ENCODE assay signal across 1 cellular context in the genomic region with DNA sequence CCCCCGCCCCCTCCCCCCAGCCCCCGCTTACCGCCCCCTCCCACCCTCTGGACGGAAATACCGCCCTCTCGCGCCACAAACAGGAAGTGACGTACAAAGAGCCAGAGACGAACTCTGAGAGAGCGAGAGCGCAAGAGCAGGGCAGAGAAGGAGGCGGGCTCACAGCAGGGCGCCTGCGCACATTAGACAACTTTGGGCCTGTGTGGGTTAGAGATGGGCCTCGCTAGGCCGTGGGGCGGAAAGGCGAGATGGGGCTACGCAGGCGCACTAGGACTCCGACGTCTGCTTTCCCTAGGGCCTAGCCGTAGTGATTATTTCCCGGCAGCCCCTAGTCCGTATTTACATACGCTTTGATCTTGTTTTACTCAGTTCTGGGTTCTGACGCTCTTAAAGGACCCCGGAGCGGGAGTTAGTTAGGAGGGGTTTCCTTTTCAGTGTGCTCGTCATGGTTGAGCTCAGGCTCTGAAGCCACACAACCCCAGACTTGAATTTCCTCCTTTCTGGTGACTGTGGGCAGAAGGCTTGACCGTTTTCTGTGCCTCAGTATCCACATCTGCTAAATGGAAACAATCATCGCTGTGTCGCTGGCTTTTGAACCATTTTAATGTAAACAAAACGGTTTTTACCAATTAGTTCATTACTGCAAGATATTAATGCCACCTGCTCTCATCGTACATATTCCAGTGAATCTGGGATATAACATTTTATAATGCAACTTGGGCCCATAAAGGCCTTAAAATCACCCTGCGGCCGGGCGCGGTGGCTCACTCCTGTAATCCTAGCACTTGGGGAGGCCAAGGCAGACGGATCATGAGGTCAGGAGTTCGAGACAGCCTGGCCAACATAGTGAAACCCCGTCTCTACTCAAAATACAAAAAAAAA.
TF ChIP-seq lines count a peak whose summit lies in the region.

No MANE protein-coding gene starts in this region.

TF ChIP-seq in K562, 482 proteins besides CTCF, POLR2A, EP300 and RAD21 (continued from another document):
- TF ChIP-seq, protein P1, sequence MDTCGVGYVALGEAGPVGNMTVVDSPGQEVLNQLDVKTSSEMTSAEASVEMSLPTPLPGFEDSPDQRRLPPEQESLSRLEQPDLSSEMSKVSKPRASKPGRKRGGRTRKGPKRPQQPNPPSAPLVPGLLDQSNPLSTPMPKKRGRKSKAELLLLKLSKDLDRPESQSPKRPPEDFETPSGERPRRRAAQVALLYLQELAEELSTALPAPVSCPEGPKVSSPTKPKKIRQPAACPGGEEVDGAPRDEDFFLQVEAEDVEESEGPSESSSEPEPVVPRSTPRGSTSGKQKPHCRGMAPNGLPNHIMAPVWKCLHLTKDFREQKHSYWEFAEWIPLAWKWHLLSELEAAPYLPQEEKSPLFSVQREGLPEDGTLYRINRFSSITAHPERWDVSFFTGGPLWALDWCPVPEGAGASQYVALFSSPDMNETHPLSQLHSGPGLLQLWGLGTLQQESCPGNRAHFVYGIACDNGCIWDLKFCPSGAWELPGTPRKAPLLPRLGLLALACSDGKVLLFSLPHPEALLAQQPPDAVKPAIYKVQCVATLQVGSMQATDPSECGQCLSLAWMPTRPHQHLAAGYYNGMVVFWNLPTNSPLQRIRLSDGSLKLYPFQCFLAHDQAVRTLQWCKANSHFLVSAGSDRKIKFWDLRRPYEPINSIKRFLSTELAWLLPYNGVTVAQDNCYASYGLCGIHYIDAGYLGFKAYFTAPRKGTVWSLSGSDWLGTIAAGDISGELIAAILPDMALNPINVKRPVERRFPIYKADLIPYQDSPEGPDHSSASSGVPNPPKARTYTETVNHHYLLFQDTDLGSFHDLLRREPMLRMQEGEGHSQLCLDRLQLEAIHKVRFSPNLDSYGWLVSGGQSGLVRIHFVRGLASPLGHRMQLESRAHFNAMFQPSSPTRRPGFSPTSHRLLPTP (IDR thresholded peaks at IDR 0.05; ENCODE audit: borderline replicate concordance, extremely low read depth, insufficient read length), result no peak
- TF ChIP-seq, protein P2, sequence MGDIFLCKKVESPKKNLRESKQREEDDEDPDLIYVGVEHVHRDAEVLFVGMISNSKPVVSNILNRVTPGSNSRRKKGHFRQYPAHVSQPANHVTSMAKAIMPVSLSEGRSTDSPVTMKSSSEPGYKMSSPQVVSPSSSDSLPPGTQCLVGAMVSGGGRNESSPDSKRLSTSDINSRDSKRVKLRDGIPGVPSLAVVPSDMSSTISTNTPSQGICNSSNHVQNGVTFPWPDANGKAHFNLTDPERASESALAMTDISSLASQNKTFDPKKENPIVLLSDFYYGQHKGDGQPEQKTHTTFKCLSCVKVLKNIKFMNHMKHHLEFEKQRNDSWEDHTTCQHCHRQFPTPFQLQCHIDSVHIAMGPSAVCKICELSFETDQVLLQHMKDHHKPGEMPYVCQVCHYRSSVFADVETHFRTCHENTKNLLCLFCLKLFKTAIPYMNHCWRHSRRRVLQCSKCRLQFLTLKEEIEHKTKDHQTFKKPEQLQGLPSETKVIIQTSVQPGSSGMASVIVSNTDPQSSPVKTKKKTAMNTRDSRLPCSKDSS (IDR thresholded peaks at IDR 0.05; ENCODE audit: low read depth, partially characterized antibody), result no peak
- no peak for TF ChIP-seq CBX2 (IDR thresholded peaks at IDR 0.05; ENCODE audit: insufficient read depth, low read length, poor library complexity, severe bottlenecking)
- no peak for TF ChIP-seq ZC3H4 (CRISPR knock-in tag; IDR thresholded peaks at IDR 0.05; ENCODE audit: borderline replicate concordance)
- TF ChIP-seq TFAM (CRISPR knock-in tag; conservative IDR thresholded peaks at IDR 0.05), result no peak
- peak; percentile 95 for TF ChIP-seq CREM (IDR thresholded peaks at IDR 0.05; ENCODE audit: low read depth)
- TF ChIP-seq, protein P3, sequence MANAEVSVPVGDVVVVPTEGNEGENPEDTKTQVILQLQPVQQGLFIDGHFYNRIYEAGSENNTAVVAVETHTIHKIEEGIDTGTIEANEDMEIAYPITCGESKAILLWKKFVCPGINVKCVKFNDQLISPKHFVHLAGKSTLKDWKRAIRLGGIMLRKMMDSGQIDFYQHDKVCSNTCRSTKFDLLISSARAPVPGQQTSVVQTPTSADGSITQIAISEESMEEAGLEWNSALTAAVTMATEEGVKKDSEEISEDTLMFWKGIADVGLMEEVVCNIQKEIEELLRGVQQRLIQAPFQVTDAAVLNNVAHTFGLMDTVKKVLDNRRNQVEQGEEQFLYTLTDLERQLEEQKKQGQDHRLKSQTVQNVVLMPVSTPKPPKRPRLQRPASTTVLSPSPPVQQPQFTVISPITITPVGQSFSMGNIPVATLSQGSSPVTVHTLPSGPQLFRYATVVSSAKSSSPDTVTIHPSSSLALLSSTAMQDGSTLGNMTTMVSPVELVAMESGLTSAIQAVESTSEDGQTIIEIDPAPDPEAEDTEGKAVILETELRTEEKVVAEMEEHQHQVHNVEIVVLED (CRISPR knock-in tag; IDR thresholded peaks at IDR 0.05), result no peak
- TF ChIP-seq U2AF2 (optimal IDR thresholded peaks at IDR 0.05; ENCODE audit: low read depth, low read length), result no peak
- no peak for TF ChIP-seq ZC3H8 (IDR thresholded peaks at IDR 0.05)
- TF ChIP-seq ZFP30 (CRISPR knock-in tag; IDR thresholded peaks at IDR 0.05; ENCODE audit: borderline replicate concordance), result no peak
- no peak for TF ChIP-seq NR3C1 (CRISPR knock-in tag; IDR thresholded peaks at IDR 0.05)
- peak; percentile 36 for TF ChIP-seq JUND (IDR thresholded peaks at IDR 0.05; ENCODE audit: borderline replicate concordance, low read depth, low read length)
- no peak; the same call in 2 of the 3 replicates for TF ChIP-seq JUND (tag; IDR thresholded peaks at IDR 0.05; ENCODE audit: borderline replicate concordance, low read depth, low read length)
- no peak for TF ChIP-seq CCAR2 (IDR thresholded peaks at IDR 0.05; ENCODE audit: low read depth, low read length)
- peak; percentile 74 for TF ChIP-seq SP1 (CRISPR knock-in tag; IDR thresholded peaks at IDR 0.05)
- TF ChIP-seq ZNF224 (CRISPR knock-in tag; IDR thresholded peaks at IDR 0.05), result no peak
- TF ChIP-seq, protein P4, sequence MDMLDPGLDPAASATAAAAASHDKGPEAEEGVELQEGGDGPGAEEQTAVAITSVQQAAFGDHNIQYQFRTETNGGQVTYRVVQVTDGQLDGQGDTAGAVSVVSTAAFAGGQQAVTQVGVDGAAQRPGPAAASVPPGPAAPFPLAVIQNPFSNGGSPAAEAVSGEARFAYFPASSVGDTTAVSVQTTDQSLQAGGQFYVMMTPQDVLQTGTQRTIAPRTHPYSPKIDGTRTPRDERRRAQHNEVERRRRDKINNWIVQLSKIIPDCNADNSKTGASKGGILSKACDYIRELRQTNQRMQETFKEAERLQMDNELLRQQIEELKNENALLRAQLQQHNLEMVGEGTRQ (CRISPR knock-in tag; IDR thresholded peaks at IDR 0.05), result no peak
